In genomic region chr2:45484965-45485364, GRCh38 we compare ENCODE assay signal across 19 cellular contexts.
DNase-seq lines count a peak whose midpoint lies in the region; ATAC-seq, FAIRE-seq and TF ChIP-seq lines count a peak whose summit lies in the region.
"Had no signal": no experiment of that assay in that cellular context is flagged by ENCODE, and none has a peak within 500 bp of the region (broad histone marks: within the 10 kb centered on the region; RNA-seq: fewer than 3 reads in every experiment).

No MANE protein-coding gene starts in this region.

- intact Hi-C loops in GM12878 (cut with micrococcal nuclease; ENCODE audit: unreplicated experiment) = no loop called here

- H3K4me2 ChIP-seq in MM.1S (ENCODE audit: low read depth, low read length) = peak overlapping the region; percentile 44
- no peak overlapping the region for H3K4me2 ChIP-seq in GM12878 (ENCODE audit: control insufficient read depth, insufficient read depth)
- H3K4me2 ChIP-seq: A549; BLaER1 treated with 17β-estradiol and CSF1 and Interleukin-3, amounts not matched to agents 10 nM and 100 nM had no signal

- no peaks in the 10 kb centered on the region for H3K27me3 ChIP-seq in MM.1S (replicated peaks; ENCODE audit: insufficient read depth, low read length)
- no peaks in the 10 kb centered on the region for H3K27me3 ChIP-seq in GM12878 (replicated peaks in 1 of 2; ENCODE audit: control insufficient read depth in 2 of 2, insufficient read depth in 2 of 2, low read length in 1 of 2)
- H3K27me3 ChIP-seq: BLaER1 treated with 17β-estradiol and CSF1 and Interleukin-3, amounts not matched to agents 10 nM and 100 nM had no signal

- H3K9ac ChIP-seq in MM.1S (ENCODE audit: low read length) (no peak overlapping the region), GM12878 (ENCODE audit: control insufficient read depth, insufficient read depth, low read length) (no peak overlapping the region)
- H3K9ac ChIP-seq: BLaER1 treated with 17β-estradiol and CSF1 and Interleukin-3, amounts not matched to agents 10 nM and 100 nM had no signal

- SMC1A ChIA-PET in GM12878 (lab: Charles Lee; ENCODE audit: uncharacterized antibody, unreplicated experiment) = interaction anchor here (1.7 to 3.4 kb wide), 5 partner anchors 9 to 503 kb away, joined by 5 to 22 read pairs (median 9); no protein-coding TSS in a partner anchor

- CTCF ChIA-PET in GM12878 (lab: Yijun Ruan, JAX) = interaction anchor here (1.2 to 3.2 kb wide), 3 partner anchors 9 to 27 kb away, joined by 3 to 25 read pairs (median 5); no protein-coding TSS in a partner anchor

- DNase-seq in GM19239 (ENCODE audit: insufficient read length, low spot score) = no peak
- peak; percentile 24 for DNase-seq in MM.1S
- no peak for DNase-seq in GM12878 (ENCODE audit: low read depth, low spot score)
- DNase-seq in GM13977 (ENCODE audit: low spot score) = no peak
- DNase-seq in NCI-H1694 (lab: John Stamatoyannopoulos, UW) = no peak
- DNase-seq: AML-193; Caco-2; Calu3; CD4-positive, alpha-beta T cell; CD8-positive, alpha-beta T cell; DMS79 treated with DMSO at 0.1 percent for 48 hours; GF-D8 had no signal

- peaks cover 3% of the 10 kb centered on the region; the same call in 1 of the 2 replicates for H3F3A ChIP-seq in MM.1S (ENCODE audit: insufficient read depth, low read length)

- peak; percentile 41 for ATAC-seq in GM12878
- ATAC-seq: CD8-positive, alpha-beta T cell had no signal

- TF ChIP-seq CTCF in MM.1S (IDR thresholded peaks at IDR 0.05; ENCODE audit: low read length) = no peak
- no peak for TF ChIP-seq CTCF in GM12878 (IDR thresholded peaks at IDR 0.05 in 2 of 3, conservative IDR thresholded peaks at IDR 0.05 in 1 of 3; ENCODE audit: control insufficient read depth in 2 of 3, extremely low read depth in 1 of 3, insufficient read depth in 1 of 3, low read depth in 3 of 3, low read length in 3 of 3)
- no peak for TF ChIP-seq CTCF in GM13977 (IDR thresholded peaks at IDR 0.05; ENCODE audit: extremely low read depth, insufficient read depth, missing control alignments)

- TF ChIP-seq RAD21 in GM12878 (IDR thresholded peaks at IDR 0.05; ENCODE audit: insufficient read depth, low read depth, low read length) = no peak

- BruUV-seq in GM12878 (replicated peaks; lab: Mats Ljungman, UMichigan) = TSS peak; percentile 36

- no peak overlapping the region for H2AFZ ChIP-seq in MM.1S (ENCODE audit: low read length)
- H2AFZ ChIP-seq in GM12878 (ENCODE audit: control insufficient read depth, low read depth, low read length) = no peak overlapping the region

- H3K27ac ChIP-seq in MM.1S (ENCODE audit: low read length) (no peak overlapping the region), GM12878 (ENCODE audit: control insufficient read depth, insufficient read depth) (no peak overlapping the region)
- H3K27ac ChIP-seq: 22Rv1; A549; BLaER1 treated with 17β-estradiol and CSF1 and Interleukin-3, amounts not matched to agents 10 nM and 100 nM; C4-2B had no signal

- RAD21 ChIA-PET in GM12878 (lab: Charles Lee; ENCODE audit: unreplicated experiment) = interaction anchor here (1.0 to 1.7 kb wide), 3 partner anchors 9 to 503 kb away, joined by 3 to 9 read pairs (median 6); no protein-coding TSS in a partner anchor

- no peaks in the 10 kb centered on the region for H3K9me3 ChIP-seq in MM.1S (replicated peaks; ENCODE audit: insufficient read depth, low read length)
- H3K9me3 ChIP-seq in GM12878 (replicated peaks; ENCODE audit: control insufficient read depth, insufficient read depth, low read length) = no peaks in the 10 kb centered on the region
- H3K9me3 ChIP-seq: A549, Caco-2 had no signal

- FAIRE-seq in GM19239 (lab: Jason Lieb, UNC) (peak; percentile 62), GM12878 (lab: Jason Lieb, UNC) (peak; percentile 68)
- FAIRE-seq: D721Med, G401.6, GM12892 had no signal

- in situ Hi-C loops in GM12878 (cut with MboI) (no loop called here), GM13977 (cut with MboI; ENCODE audit: low pct_unique_long_range_greater_than_20kb, low sequenced_read_pairs, unreplicated experiment) (no loop called here)

- TF ChIP-seq POLR2A in GM12878 (IDR thresholded peaks at IDR 0.05; ENCODE audit: low read depth, low read length) = no peak

- H4K20me1 ChIP-seq in MM.1S (ENCODE audit: insufficient read depth, low read length) (no peaks in the 10 kb centered on the region), GM12878 (ENCODE audit: control insufficient read depth, insufficient read depth) (no peaks in the 10 kb centered on the region)
- H4K20me1 ChIP-seq: BLaER1 treated with 17β-estradiol and CSF1 and Interleukin-3, amounts not matched to agents 10 nM and 100 nM had no signal

- TF ChIP-seq EP300 in GM12878 (IDR thresholded peaks at IDR 0.05; ENCODE audit: borderline replicate concordance in 1 of 2, control insufficient read depth in 1 of 2, low read depth in 2 of 2, low read length in 2 of 2) = no peak

- H3K79me2 ChIP-seq in MM.1S (ENCODE audit: low read length) (no peaks in the 10 kb centered on the region), GM12878 (ENCODE audit: control insufficient read depth, insufficient read depth, low read length) (no peaks in the 10 kb centered on the region)

- H3K9me2 ChIP-seq in MM.1S (replicated peaks; ENCODE audit: insufficient read depth, low read length) = no peaks in the 10 kb centered on the region

- H3K4me3 ChIP-seq in MM.1S (ENCODE audit: low read length) = peak overlapping the region; percentile 0; the same call in 1 of the 2 replicates
- H3K4me3 ChIP-seq in GM12878 = no peak overlapping the region
- H3K4me3 ChIP-seq: A549; BLaER1 treated with 17β-estradiol and CSF1 and Interleukin-3, amounts not matched to agents 10 nM and 100 nM had no signal

- H3K4me1 ChIP-seq in MM.1S (ENCODE audit: low read length) (peaks cover 16% of the 10 kb centered on the region), GM12878 (ENCODE audit: control insufficient read depth, insufficient read depth, low read length) (0 out of 2 replicates have a peak, but pooled peaks cover 3% of the 10 kb centered on the region)
- H3K4me1 ChIP-seq: A549, Caco-2 had no signal

- WGBS in GM12878 (ENCODE audit: insufficient coverage, insufficient replicate concordance, low lambda C conversion rate, missing lambda C conversion rate) = 26% methylated on average over 3 of the region's 3 CpGs

- no peaks in the 10 kb centered on the region for H3K36me3 ChIP-seq in MM.1S (replicated peaks; ENCODE audit: insufficient read depth, low read length)
- no peaks in the 10 kb centered on the region for H3K36me3 ChIP-seq in GM12878 (ENCODE audit: control insufficient read depth in 2 of 2, insufficient read depth in 2 of 2, low read length in 1 of 2)

- POLR2A ChIA-PET in GM12878 (lab: Charles Lee) = no interaction called here

TF ChIP-seq in GM12878, 131 proteins besides CTCF, POLR2A, EP300 and RAD21:
- TF ChIP-seq E2F4 (IDR thresholded peaks at IDR 0.05; ENCODE audit: low read depth, low read length) = no peak
- no peak for TF ChIP-seq YBX1 (IDR thresholded peaks at IDR 0.05)
- TF ChIP-seq JUND (IDR thresholded peaks at IDR 0.05; ENCODE audit: low read depth, low read length) = no peak
- TF ChIP-seq NRF1 (conservative IDR thresholded peaks at IDR 0.05; ENCODE audit: low read depth, low read length) = no peak
- no peak for TF ChIP-seq EZH2 (IDR thresholded peaks at IDR 0.05; ENCODE audit: borderline replicate concordance, control insufficient read depth, low read depth, low read length)
- no peak for TF ChIP-seq POU2F2 (IDR thresholded peaks at IDR 0.05; ENCODE audit: borderline replicate concordance, low read depth, low read length)
- no peak for TF ChIP-seq BHLHE40 (IDR thresholded peaks at IDR 0.05; ENCODE audit: borderline replicate concordance in 1 of 2, low read depth in 2 of 2, low read length in 1 of 2)
- no peak for TF ChIP-seq RCOR1 (conservative IDR thresholded peaks at IDR 0.05; ENCODE audit: low read depth, low read length)
